Comparison of ENCODE assay signal across 32 cellular contexts in genomic region chr11:34665077-34665835, GRCh38. TPM values are rescaled to one million over a fixed set of nuclear protein-coding genes. Genes with fewer than 3 reads are reported as not detected.
A peak's percentile ranks its signal among the peaks of the same experiment; 100 is the strongest.
DNase-seq lines count a peak whose midpoint lies in the region; ATAC-seq, FAIRE-seq and TF ChIP-seq lines count a peak whose summit lies in the region.
"Had no signal": no experiment of that assay in that cellular context is flagged by ENCODE, and none has a peak within 500 bp of the region (broad histone marks: within the 10 kb centered on the region; RNA-seq: fewer than 3 reads in every experiment).

No MANE protein-coding gene starts in this region.

- H3K27ac Mint-ChIP-seq in mesothelial cell of epicardium: no peak overlapping the region
- no peak overlapping the region for H3K27ac Mint-ChIP-seq in activated naive CD4-positive, alpha-beta T cell treated with anti-CD3 and anti-CD28 coated beads, Interleukin-2, amount 50 U/mL, for 72 hours
- H3K27ac Mint-ChIP-seq: activated CD8-positive, alpha-beta T cell treated with anti-CD3 and anti-CD28 coated beads, Interleukin-2, amount 10 ng/mL, durations not matched to agents 7 days and 5 days; activated naive CD8-positive, alpha-beta T cell treated with anti-CD3 and anti-CD28 coated beads, Interleukin-2, amount 50 U/mL, for 24 hours; CD14-positive monocyte; HFFc6; progenitor cell of endocrine pancreas; stimulated activated memory B cell treated with anti-CD40 and anti-IgM and Interleukin-4, amounts not matched to agents 10 μg/mL and 1 μg/mL and 100 μg/mL, for 72 hours had no signal

- no peaks in the 10 kb centered on the region for H3K4me1 Mint-ChIP-seq in mesothelial cell of epicardium
- H3K4me1 Mint-ChIP-seq: activated naive CD8-positive, alpha-beta T cell treated with anti-CD3 and anti-CD28 coated beads, Interleukin-2, amount 50 U/mL, for 24 hours; stimulated activated memory B cell treated with anti-CD40 and anti-IgM and Interleukin-4, amounts not matched to agents 10 μg/mL and 1 μg/mL and 100 μg/mL, for 72 hours had no signal

- no peaks in the 10 kb centered on the region for H4K20me1 ChIP-seq in HepG2 (ENCODE audit: insufficient read depth, low read length)

- peak overlapping the region; percentile 94 for H3K27ac ChIP-seq in VCaP
- H3K27ac ChIP-seq in HepG2 (ENCODE audit: extremely low read length, insufficient read depth, low read length): peak overlapping the region; percentile 69

- no peak overlapping the region for H3K4me3 ChIP-seq in HepG2 (replicated peaks in 1 of 3; ENCODE audit: insufficient read depth in 1 of 3, low read depth in 2 of 3, low read length in 3 of 3)

- TF ChIP-seq CTCF in VCaP (conservative IDR thresholded peaks at IDR 0.05) (no peak), HepG2 (CRISPR knock-in tag; IDR thresholded peaks at IDR 0.05) (no peak), mesothelial cell of epicardium (IDR thresholded peaks at IDR 0.05; ENCODE audit: unreplicated experiment) (no peak)

- peak overlapping the region; percentile 46 for H3K4me2 ChIP-seq in HepG2 (ENCODE audit: low read depth, low read length)

- H3K27me3 ChIP-seq in HepG2 (ENCODE audit: control insufficient read depth in 1 of 2, insufficient read depth in 2 of 2, low read length in 2 of 2): no peaks in the 10 kb centered on the region

- no peak overlapping the region for H2AFZ ChIP-seq in HepG2 (ENCODE audit: low read length)

- peaks cover 89% of the 10 kb centered on the region for H3K4me1 ChIP-seq in HepG2 (ENCODE audit: insufficient read depth, low read length)

- peak overlapping the region; percentile 47 for H3K9ac ChIP-seq in HepG2 (ENCODE audit: insufficient read depth, low read depth, low read length)

- no peak for TF ChIP-seq RAD21 in HepG2 (CRISPR knock-in tag; IDR thresholded peaks at IDR 0.05)

- H3K79me2 ChIP-seq in HepG2 (ENCODE audit: insufficient read depth, low read length): no peaks in the 10 kb centered on the region

- no peak overlapping the region for H3K4me3 Mint-ChIP-seq in mesothelial cell of epicardium
- H3K4me3 Mint-ChIP-seq: activated CD8-positive, alpha-beta T cell treated with anti-CD3 and anti-CD28 coated beads, Interleukin-2, amount 10 ng/mL, durations not matched to agents 7 days and 5 days; activated naive CD8-positive, alpha-beta T cell treated with anti-CD3 and anti-CD28 coated beads, Interleukin-2, amount 50 U/mL, for 24 hours; CD14-positive monocyte; HFFc6; stimulated activated memory B cell treated with anti-CD40 and anti-IgM and Interleukin-4, amounts not matched to agents 10 μg/mL and 1 μg/mL and 100 μg/mL, for 72 hours had no signal

- FAIRE-seq in HepG2 (lab: Jason Lieb, UNC): peak; percentile 81
- FAIRE-seq: D721Med, GM12891, RCC 7860, TTC549 had no signal

- ATAC-seq in HepG2 (peak; percentile 75), sciatic nerve (no peak), GM18858 (IDR thresholded peaks at IDR 0.05; ENCODE audit: unreplicated experiment) (no peak)
- no peak for ATAC-seq in activated naive CD4-positive, alpha-beta T cell treated with anti-CD3 and anti-CD28 coated beads, Interleukin-2, amount 50 U/mL, for 72 hours
- ATAC-seq: activated CD8-positive, alpha-beta T cell treated with anti-CD3 and anti-CD28 coated beads, Interleukin-2, amount 10 ng/mL, durations not matched to agents 7 days and 5 days; activated naive CD8-positive, alpha-beta T cell treated with anti-CD3 and anti-CD28 coated beads, Interleukin-2, amount 50 U/mL, for 24 hours; stimulated activated memory B cell treated with anti-CD40 and anti-IgM and Interleukin-4, amounts not matched to agents 10 μg/mL and 1 μg/mL and 100 μg/mL, for 72 hours had no signal

- POLR2A ChIA-PET in HepG2 (lab: Yijun Ruan, JAX): interaction anchor here (1.8 to 3.2 kb wide), 3 partner anchors 10 to 64 kb away, joined by 6 to 50 read pairs (median 7); no protein-coding TSS in a partner anchor

- CTCF ChIA-PET in HepG2 (lab: Yijun Ruan, JAX; ENCODE audit: low intra/inter-chr PET ratio, low total read pairs): no interaction called here

- no TSS peak for BruUV-seq in HepG2 (replicated peaks; lab: Mats Ljungman, UMichigan)

- peaks cover 13% of the 10 kb centered on the region for H3K27me3 Mint-ChIP-seq in mesothelial cell of epicardium (ENCODE audit: low read depth)
- H3K27me3 Mint-ChIP-seq: progenitor cell of endocrine pancreas had no signal

- intact Hi-C loops in HepG2 (cut with micrococcal nuclease; ENCODE audit: unreplicated experiment) (no loop called here), sciatic nerve (cut with DNase I) (no loop called here)

- peak; percentile 71 for DNase-seq in DMS53 (lab: John Stamatoyannopoulos, UW)
- DNase-seq in MV-4-11 (lab: John Stamatoyannopoulos, UW): peak; percentile 58
- peak; percentile 93 for DNase-seq in HepG2 (ENCODE audit: low spot score)
- DNase-seq in mesothelial cell of epicardium (ENCODE audit: low spot score in 2 of 2, unreplicated experiment in 2 of 2): no peak
- DNase-seq in sciatic nerve (ENCODE audit: low spot score): no peak
- DNase-seq in activated naive CD4-positive, alpha-beta T cell treated with anti-CD3 and anti-CD28 coated beads, Interleukin-2, amount 50 U/mL, for 72 hours (ENCODE audit: low spot score in 2 of 2): no peak
- DNase-seq: activated CD8-positive, alpha-beta T cell treated with anti-CD3 and anti-CD28 coated beads, Interleukin-2, amount 10 ng/mL, durations not matched to agents 7 days and 5 days; activated gamma-delta T cell treated with Interleukin-2 at 50 U/mL for 16 hours; activated naive CD8-positive, alpha-beta T cell treated with anti-CD3 and anti-CD28 coated beads, Interleukin-2, amount 50 U/mL, for 24 hours; dermis blood vessel endothelial cell; EL; HFFc6; hippocampal formation; Karpas-422; mesendoderm; NCI-H1092; NCI-H2081; NCI-H446 treated with DMSO at 0.1 percent for 48 hours; NCI-H82; stimulated activated CD4-positive, alpha-beta T cell treated with anti-CD3 and anti-CD28 coated beads, Interleukin-4, amount 100 ng/mL, for 4 hours; substantia nigra; T-helper 1 cell had no signal

- H3K36me3 ChIP-seq in HepG2 (replicated peaks in 1 of 2; ENCODE audit: control insufficient read depth in 1 of 2, insufficient read depth in 2 of 2, low read length in 2 of 2): no peaks in the 10 kb centered on the region

- no peaks in the 10 kb centered on the region for H3K36me3 Mint-ChIP-seq in mesothelial cell of epicardium
- no peaks in the 10 kb centered on the region for H3K36me3 Mint-ChIP-seq in activated naive CD4-positive, alpha-beta T cell treated with anti-CD3 and anti-CD28 coated beads, Interleukin-2, amount 50 U/mL, for 72 hours
- H3K36me3 Mint-ChIP-seq: CD14-positive monocyte; stimulated activated memory B cell treated with anti-CD40 and anti-IgM and Interleukin-4, amounts not matched to agents 10 μg/mL and 1 μg/mL and 100 μg/mL, for 72 hours had no signal

- peak; percentile 70 to 98; a peak in 3 of 4 replicates for TF ChIP-seq EP300 in HepG2 (IDR thresholded peaks at IDR 0.05; ENCODE audit: low read depth in 2 of 2, low read length in 2 of 2)
- peak; percentile 87; the same call in 1 of the 2 replicates for TF ChIP-seq EP300 in HepG2 (CRISPR knock-in tag; IDR thresholded peaks at IDR 0.05; ENCODE audit: borderline replicate concordance)

- no peaks in the 10 kb centered on the region for H3K9me3 ChIP-seq in HepG2 (ENCODE audit: low read length)

- H3K9me3 Mint-ChIP-seq in mesothelial cell of epicardium: no peaks in the 10 kb centered on the region
- H3K9me3 Mint-ChIP-seq in activated naive CD4-positive, alpha-beta T cell treated with anti-CD3 and anti-CD28 coated beads, Interleukin-2, amount 50 U/mL, for 72 hours: peaks cover 0 to 3% of the 10 kb centered on the region in 2 donors
- H3K9me3 Mint-ChIP-seq: activated naive CD8-positive, alpha-beta T cell treated with anti-CD3 and anti-CD28 coated beads, Interleukin-2, amount 50 U/mL, for 24 hours; HFFc6; stimulated activated memory B cell treated with anti-CD40 and anti-IgM and Interleukin-4, amounts not matched to agents 10 μg/mL and 1 μg/mL and 100 μg/mL, for 72 hours had no signal

- in situ Hi-C loops in HepG2 (cut with HindIII; ENCODE audit: extremely low pct_ligation_motif_present, low pct_unique_long_range_greater_than_20kb): loop anchor here (10.0 kb wide), 1 partner anchor 120 kb away; no protein-coding TSS in a partner anchor

- 56% methylated on average over 7 of the region's 7 CpGs for WGBS in HepG2 (ENCODE audit: low lambda C conversion rate)

- no peak for TF ChIP-seq POLR2A in HepG2 (IDR thresholded peaks at IDR 0.05; ENCODE audit: insufficient read depth in 1 of 2, low read depth in 2 of 2, low read length in 2 of 2)

RNA-seq across cellular contexts. Expression of gene EHF, which starts 44.4 kb away (rescaled TPM):
- total RNA-seq in HepG2 (2016; rRNA removed; fragmentation: Illumina TruSeq; extraction: Trizol) (0.24 and 0.46 TPM in 2 replicates), mesothelial cell of epicardium (1.0 to 1.3 TPM (median 1.2 TPM) in 3 replicates), sciatic nerve (0.18 TPM)
- not detected in 2 replicates for total RNA-seq in HepG2 (2016; cell fraction: cytosol; rRNA removed; fragmentation: Illumina TruSeq; extraction: Trizol; ENCODE audit: low read depth)
- total RNA-seq in HepG2 (2016; cell fraction: insoluble cytoplasmic fraction; rRNA removed; fragmentation: Illumina TruSeq; extraction: Trizol): 0.19 and 0.65 TPM in 2 replicates
- total RNA-seq in HepG2 (2016; cell fraction: membrane; rRNA removed; fragmentation: Illumina TruSeq; extraction: Trizol): 0.09 and 0.24 TPM in 2 replicates
- 0.22 and 0.28 TPM in 2 replicates for total RNA-seq in HepG2 (2016; cell fraction: nucleus; rRNA removed; fragmentation: Illumina TruSeq; extraction: Trizol)
- 0.04 TPM in 1 of 2 replicates, not detected in the other for polyA plus RNA-seq in HepG2 (2011; rRNA removed)
- polyA plus RNA-seq in HepG2 (2011; cell fraction: cytosol; rRNA removed): 0.08 TPM in 1 of 2 replicates, not detected in the other
- 0.07 TPM in 1 of 2 replicates, not detected in the other for polyA plus RNA-seq in HepG2 (2011; cell fraction: nucleus; rRNA removed)
- polyA plus RNA-seq in HepG2 (2012): not detected in 2 replicates
- 0.06 and 0.17 TPM in 2 replicates for polyA plus RNA-seq in HepG2 (2016; cell fraction: cytosol; fragmentation: Illumina TruSeq; extraction: Trizol; ENCODE audit: low read depth)
- polyA plus RNA-seq in HepG2 (2016; cell fraction: insoluble cytoplasmic fraction; fragmentation: Illumina TruSeq; extraction: Trizol; ENCODE audit: low read depth): 0.13 and 0.40 TPM in 2 replicates
- 0.13 TPM in 1 of 2 replicates, not detected in the other for polyA plus RNA-seq in HepG2 (2016; cell fraction: membrane; fragmentation: Illumina TruSeq; extraction: Trizol; ENCODE audit: low read depth)
- polyA plus RNA-seq in HepG2 (2016; cell fraction: nucleus; fragmentation: Illumina TruSeq; extraction: Trizol; ENCODE audit: insufficient read depth, low read depth): 0.28 and 0.30 TPM in 2 replicates
- polyA minus RNA-seq in HepG2 (2011; rRNA and poly(A)+ RNA removed; ENCODE audit: low replicate concordance): 0.06 and 0.65 TPM in 2 replicates
- not detected in 2 replicates for polyA minus RNA-seq in HepG2 (2011; cell fraction: cytosol; rRNA and poly(A)+ RNA removed)
- polyA minus RNA-seq in HepG2 (2011; cell fraction: nucleus; rRNA and poly(A)+ RNA removed): 0.25 and 0.39 TPM in 2 replicates
- not detected for total RNA-seq in activated naive CD4-positive, alpha-beta T cell treated with anti-CD3 and anti-CD28 coated beads, Interleukin-2, amount 50 U/mL, for 72 hours
- total RNA-seq: activated CD8-positive, alpha-beta T cell treated with anti-CD3 and anti-CD28 coated beads, Interleukin-2, amount 10 ng/mL, durations not matched to agents 7 days and 5 days; fibroblast of lung had no signal

Comparison
In these comparisons a context has a peak if more than half of its experiments do, and no peak if none do; other contexts are left out.
1. DNase-seq: peak in DMS53 (single experiment), MV-4-11 (single experiment) and HepG2 (single experiment); none in mesothelial cell of epicardium (0 of 2), sciatic nerve (single experiment) and activated naive CD4-positive, alpha-beta T cell treated with anti-CD3 and anti-CD28 coated beads, Interleukin-2, amount 50 U/mL, for 72 hours (0 of 2).